Comparison of ENCODE assay signal across 14 cellular contexts in the genomic region with DNA sequence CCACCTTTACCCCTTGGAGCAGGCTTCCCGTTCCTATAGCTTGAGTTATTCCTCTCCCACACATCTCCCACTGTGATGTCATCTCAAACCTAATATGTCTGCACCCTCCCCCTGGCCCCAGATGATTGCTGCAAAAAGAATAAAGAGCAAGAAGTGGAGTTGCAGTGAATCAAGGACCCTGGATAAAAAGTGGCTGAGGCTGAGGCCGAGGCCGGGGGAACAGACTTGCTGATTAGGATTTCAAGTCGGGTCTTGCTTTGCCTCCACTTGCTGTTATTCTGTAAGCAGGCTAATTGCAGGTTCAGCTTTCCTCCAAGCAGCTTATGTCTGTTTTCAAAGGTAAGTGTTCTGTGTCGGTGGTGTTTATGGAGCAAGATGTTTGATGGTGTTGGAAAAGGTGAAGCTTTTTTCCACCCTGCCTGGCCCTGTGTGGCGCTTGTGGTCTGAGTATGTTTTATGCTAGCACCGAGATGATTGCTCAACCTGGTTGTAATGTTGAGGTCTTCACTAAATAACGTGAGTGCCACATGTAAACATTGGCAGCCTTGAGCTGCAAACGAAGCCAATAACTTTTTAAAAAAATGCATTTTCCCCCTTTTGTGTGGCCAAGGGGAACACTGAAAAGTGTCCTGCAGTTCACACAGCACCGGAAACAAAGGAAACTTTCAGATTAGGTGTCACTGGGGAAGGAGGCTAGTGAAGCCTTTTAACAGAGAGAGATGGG. TPM values are rescaled to one million over a fixed set of nuclear protein-coding genes. Genes with fewer than 3 reads are reported as not detected.
DNase-seq lines count a peak whose midpoint lies in the region; ATAC-seq and TF ChIP-seq lines count a peak whose summit lies in the region.
"Had no signal": no experiment of that assay in that cellular context is flagged by ENCODE, and none has a peak within 500 bp of the region (broad histone marks: within the 10 kb centered on the region; RNA-seq: fewer than 3 reads in every experiment).

No MANE protein-coding gene starts in this region.

- H3K36me3 Mint-ChIP-seq in activated naive CD8-positive, alpha-beta T cell treated with anti-CD3 and anti-CD28 coated beads for 36 hours: peaks cover 28% of the 10 kb centered on the region

- H3K4me3 Mint-ChIP-seq in activated naive CD8-positive, alpha-beta T cell treated with anti-CD3 and anti-CD28 coated beads for 36 hours: no peak overlapping the region
- H3K4me3 Mint-ChIP-seq: activated CD8-positive, alpha-beta T cell treated with anti-CD3 and anti-CD28 coated beads for 36 hours had no signal

- TF ChIP-seq POLR2A in body of pancreas (IDR thresholded peaks at IDR 0.05): no peak

- no peak for TF ChIP-seq CTCF in body of pancreas (IDR thresholded peaks at IDR 0.05)

- H3K4me3 ChIP-seq in BLaER1 (no peak overlapping the region), body of pancreas (no peak overlapping the region)
- H3K4me3 ChIP-seq: lung, SK-N-MC had no signal

- peaks cover 7% of the 10 kb centered on the region; the same call in 1 of the 2 replicates for H3K9me3 ChIP-seq in BLaER1
- H3K9me3 ChIP-seq in body of pancreas: no peaks in the 10 kb centered on the region
- H3K9me3 ChIP-seq: neutrophil had no signal

- no peaks in the 10 kb centered on the region for H3K27me3 Mint-ChIP-seq in activated naive CD8-positive, alpha-beta T cell treated with anti-CD3 and anti-CD28 coated beads for 36 hours
- H3K27me3 Mint-ChIP-seq: activated CD8-positive, alpha-beta T cell treated with anti-CD3 and anti-CD28 coated beads for 36 hours had no signal

- 41 to 43% methylated on average over 10 of the region's 10 CpGs for WGBS in body of pancreas, 2 donors

- peaks cover 94% of the 10 kb centered on the region for H3K4me1 ChIP-seq in BLaER1
- no peaks in the 10 kb centered on the region for H3K4me1 ChIP-seq in body of pancreas

- H3K27me3 ChIP-seq in BLaER1 (no peaks in the 10 kb centered on the region), body of pancreas (no peaks in the 10 kb centered on the region)
- H3K27me3 ChIP-seq: neutrophil had no signal

- H4K20me1 ChIP-seq in BLaER1: peaks cover 5% of the 10 kb centered on the region; the same call in 1 of the 2 replicates

- DNase-seq in H4 (ENCODE audit: low spot score) (peak; percentile 82), left lobe of liver (ENCODE audit: low spot score) (no peak), NCI-H1092 treated with DMSO at 0.1 percent for 48 hours (lab: John Stamatoyannopoulos, UW) (no peak), body of pancreas (no peak), GM19238 (ENCODE audit: insufficient read length, low spot score) (no peak)
- DNase-seq in activated naive CD8-positive, alpha-beta T cell treated with anti-CD3 and anti-CD28 coated beads for 36 hours: no peak
- DNase-seq: activated CD8-positive, alpha-beta T cell treated with anti-CD3 and anti-CD28 coated beads for 36 hours; DMS 273 treated with DMSO at 0.1 percent for 48 hours; stimulated activated naive CD4-positive, alpha-beta T cell had no signal

- peak overlapping the region; percentile 89 for H3K4me2 ChIP-seq in BLaER1

- H3K27ac ChIP-seq in BLaER1 (peak overlapping the region; percentile 93), body of pancreas (no peak overlapping the region)
- H3K27ac ChIP-seq: neutrophil, SK-N-MC had no signal

- H3K9me3 Mint-ChIP-seq in activated naive CD8-positive, alpha-beta T cell treated with anti-CD3 and anti-CD28 coated beads for 36 hours: no peaks in the 10 kb centered on the region
- H3K9me3 Mint-ChIP-seq: activated CD8-positive, alpha-beta T cell treated with anti-CD3 and anti-CD28 coated beads for 36 hours had no signal

- H3K27ac Mint-ChIP-seq in activated naive CD8-positive, alpha-beta T cell treated with anti-CD3 and anti-CD28 coated beads for 36 hours: peak overlapping the region; percentile 27
- H3K27ac Mint-ChIP-seq: activated CD8-positive, alpha-beta T cell treated with anti-CD3 and anti-CD28 coated beads for 36 hours had no signal

- intact Hi-C loops in body of pancreas (cut with DNase I): no loop called here

- peaks cover 71% of the 10 kb centered on the region for H3K4me1 Mint-ChIP-seq in activated naive CD8-positive, alpha-beta T cell treated with anti-CD3 and anti-CD28 coated beads for 36 hours

- peak overlapping the region; percentile 21; the same call in 1 of the 2 replicates for H3K9ac ChIP-seq in BLaER1

- peaks cover 53% of the 10 kb centered on the region for H3K36me3 ChIP-seq in BLaER1
- H3K36me3 ChIP-seq in body of pancreas (replicated peaks in 1 of 2; ENCODE audit: insufficient read depth in 1 of 2, low read depth in 2 of 2): no peaks in the 10 kb centered on the region
- H3K36me3 ChIP-seq: neutrophil had no signal

- ATAC-seq in left lobe of liver (peak; percentile 72), HG03378 (IDR thresholded peaks at IDR 0.05; ENCODE audit: unreplicated experiment) (no peak), body of pancreas (no peak)
- ATAC-seq: activated CD8-positive, alpha-beta T cell treated with anti-CD3 and anti-CD28 coated beads for 36 hours had no signal

RNA-seq across cellular contexts. Expression of a gene that starts 15.4 kb away (rescaled TPM):
- total RNA-seq in H4 (2014; rRNA removed; shearing (Covaris generic)): 9.7 and 9.8 TPM in 2 replicates
- 1 to 10 TPM; 5.8 to 5.9 TPM for total RNA-seq in activated naive CD8-positive, alpha-beta T cell treated with anti-CD3 and anti-CD28 coated beads for 36 hours
- 39.8 TPM for total RNA-seq in left lobe of liver
- total RNA-seq in body of pancreas: 1 to 10 TPM in 1 of 2 donors, under 1 TPM in 1; 0.99 to 1.6 TPM
